In the genomic region with DNA sequence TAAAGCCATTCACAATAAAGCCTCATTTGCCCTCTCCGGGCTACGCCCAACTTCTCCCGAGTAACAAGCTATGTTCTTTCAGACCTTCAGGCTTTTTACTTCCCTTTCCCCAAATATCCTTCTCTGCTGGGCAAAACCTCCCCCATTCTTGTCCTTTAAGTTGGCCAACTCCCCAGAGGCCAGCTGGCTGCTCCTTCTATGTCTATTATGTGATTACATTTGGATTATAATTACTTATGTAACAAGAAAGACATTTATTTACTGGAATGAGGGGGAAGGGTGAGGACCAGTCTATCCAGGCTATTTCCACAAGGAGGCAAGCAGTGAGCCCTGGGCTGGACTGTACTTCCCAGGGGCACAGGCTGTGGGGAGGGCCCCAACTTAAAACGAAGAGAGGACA, we compare ENCODE assay signal across 10 cellular contexts.
A peak's percentile ranks its signal among the peaks of the same experiment; 100 is the strongest.
DNase-seq lines count a peak whose midpoint lies in the region; ATAC-seq and TF ChIP-seq lines count a peak whose summit lies in the region.
"Had no signal": no experiment of that assay in that cellular context is flagged by ENCODE, and none has a peak within 500 bp of the region (broad histone marks: within the 10 kb centered on the region; RNA-seq: fewer than 3 reads in every experiment).

No MANE protein-coding gene starts in this region.

- no peak for TF ChIP-seq POLR2A in IMR-90 (IDR thresholded peaks at IDR 0.05; ENCODE audit: low read depth, low read length)

- peak overlapping the region in 4 of 11 experiments; percentile 6 to 68 (median 41); a peak in 3 of 22 replicates for H3K9ac ChIP-seq in BLaER1 treated with 17β-estradiol and CSF1 and Interleukin-3, amounts not matched to agents 10 nM and 100 nM
- H3K9ac ChIP-seq in IMR-90 (ENCODE audit: low read depth, low read length) (no peak overlapping the region), mucosa of stomach (ENCODE audit: low read length) (peak overlapping the region; percentile 14)

- peaks cover 28% of the 10 kb centered on the region for H3K9me1 ChIP-seq in IMR-90 (ENCODE audit: insufficient read depth, low read length)

- POLR2A ChIA-PET in IMR-90 (lab: Charles Lee; ENCODE audit: unreplicated experiment) = interaction anchor here (0.6 kb wide), 1 partner anchor 1172 kb away, joined by 4 read pairs; no protein-coding TSS in a partner anchor

- H2BK15ac ChIP-seq in IMR-90 (ENCODE audit: low read depth, low read length) = no peak overlapping the region

- H3K4me2 ChIP-seq in BLaER1 treated with 17β-estradiol and CSF1 and Interleukin-3, amounts not matched to agents 10 nM and 100 nM = peak overlapping the region in 9 of 11 experiments; percentile 23 to 94 (median 80); a peak in 17 of 22 replicates
- peak overlapping the region; percentile 12; the same call in 1 of the 2 replicates for H3K4me2 ChIP-seq in IMR-90 (ENCODE audit: low read depth, low read length)

- peak; percentile 43 for ATAC-seq in IMR-90 (ENCODE audit: low read depth)
- no peak for ATAC-seq in HG03432 (IDR thresholded peaks at IDR 0.05; ENCODE audit: unreplicated experiment)
- no peak for ATAC-seq in activated CD8-positive, alpha-beta memory T cell treated with anti-CD3 and anti-CD28 coated beads, Interleukin-2, amount 10 ng/mL, durations not matched to agents 7 days and 5 days

- H3K27ac Mint-ChIP-seq in brain = peak overlapping the region in 4 of 5 experiments; percentile 36 to 81 (median 46)
- H3K27ac Mint-ChIP-seq in activated CD8-positive, alpha-beta memory T cell treated with anti-CD3 and anti-CD28 coated beads, Interleukin-2, amount 10 ng/mL, durations not matched to agents 7 days and 5 days = no peak overlapping the region

- H3K4me1 Mint-ChIP-seq in brain = peaks cover 90% of the 10 kb centered on the region
- peaks cover 9% of the 10 kb centered on the region for H3K4me1 Mint-ChIP-seq in activated CD8-positive, alpha-beta memory T cell treated with anti-CD3 and anti-CD28 coated beads, Interleukin-2, amount 10 ng/mL, durations not matched to agents 7 days and 5 days

- H3K9me3 ChIP-seq in BLaER1 treated with 17β-estradiol and CSF1 and Interleukin-3, amounts not matched to agents 10 nM and 100 nM (replicated peaks in 1 of 11) = no peaks in the 10 kb centered on the region
- H3K9me3 ChIP-seq in IMR-90 (ENCODE audit: control insufficient read depth, insufficient read depth, low read length) (no peaks in the 10 kb centered on the region), mucosa of stomach (ENCODE audit: control insufficient read depth, low read length) (no peaks in the 10 kb centered on the region)
- H3K9me3 ChIP-seq: Caco-2 had no signal

- peak overlapping the region; percentile 69; the same call in 1 of the 2 replicates for H3K23ac ChIP-seq in IMR-90 (ENCODE audit: low read depth, low read length)

- peak overlapping the region; percentile 42 for H3K18ac ChIP-seq in IMR-90 (ENCODE audit: low read depth, low read length)

- H2BK120ac ChIP-seq in IMR-90 (ENCODE audit: low read depth, low read length) = no peak overlapping the region

- H3K4me3 Mint-ChIP-seq in brain = peak overlapping the region in 2 of 5 experiments; percentile 3 to 49
- H3K4me3 Mint-ChIP-seq in activated CD8-positive, alpha-beta memory T cell treated with anti-CD3 and anti-CD28 coated beads, Interleukin-2, amount 10 ng/mL, durations not matched to agents 7 days and 5 days = no peak overlapping the region

- peaks cover 6% of the 10 kb centered on the region for H3K36me3 Mint-ChIP-seq in brain
- H3K36me3 Mint-ChIP-seq in activated CD8-positive, alpha-beta memory T cell treated with anti-CD3 and anti-CD28 coated beads, Interleukin-2, amount 10 ng/mL, durations not matched to agents 7 days and 5 days = no peaks in the 10 kb centered on the region

- peak overlapping the region; percentile 47; the same call in 1 of the 2 replicates for H2AK5ac ChIP-seq in IMR-90 (ENCODE audit: low read depth, low read length)

- H3K27ac ChIP-seq in BLaER1 treated with 17β-estradiol and CSF1 and Interleukin-3, amounts not matched to agents 10 nM and 100 nM = peak overlapping the region in 7 of 11 experiments; percentile 55 to 83 (median 71); a peak in 11 of 22 replicates
- H3K27ac ChIP-seq in IMR-90 (ENCODE audit: insufficient read depth, low read length) = peak overlapping the region; percentile 39; the same call in 1 of the 2 replicates

- peaks cover 31 to 98% (median 48%) of the 10 kb centered on the region in 10 experiments for H3K4me1 ChIP-seq in BLaER1 treated with 17β-estradiol and CSF1 and Interleukin-3, amounts not matched to agents 10 nM and 100 nM
- H3K4me1 ChIP-seq in IMR-90 (ENCODE audit: control insufficient read depth, insufficient read depth, low read length) = peaks cover 13% of the 10 kb centered on the region
- H3K4me1 ChIP-seq in mucosa of stomach (ENCODE audit: control insufficient read depth, insufficient read depth, low read length) = peaks cover 58% of the 10 kb centered on the region

- 0 out of 2 replicates have a peak overlapping the region, but pooled peaks have one; percentile 75 for H3K14ac ChIP-seq in IMR-90 (replicated peaks; ENCODE audit: low read depth, low read length)

- no peaks in the 10 kb centered on the region for H3K27me3 Mint-ChIP-seq in brain
- no peaks in the 10 kb centered on the region for H3K27me3 Mint-ChIP-seq in activated CD8-positive, alpha-beta memory T cell treated with anti-CD3 and anti-CD28 coated beads, Interleukin-2, amount 10 ng/mL, durations not matched to agents 7 days and 5 days

- H3K4ac ChIP-seq in IMR-90 (ENCODE audit: low read depth, low read length) = peak overlapping the region; percentile 32; the same call in 1 of the 2 replicates

- in situ Hi-C loops in IMR-90 (cut with MboI; ENCODE audit: low sequenced_read_pairs) = no loop called here

- peak overlapping the region; percentile 56 for H2AK9ac ChIP-seq in IMR-90 (replicated peaks; ENCODE audit: low read depth, low read length, poor library complexity)

- H3K9me3 Mint-ChIP-seq in brain = no peaks in the 10 kb centered on the region
- no peaks in the 10 kb centered on the region for H3K9me3 Mint-ChIP-seq in activated CD8-positive, alpha-beta memory T cell treated with anti-CD3 and anti-CD28 coated beads, Interleukin-2, amount 10 ng/mL, durations not matched to agents 7 days and 5 days (ENCODE audit: low read depth)

- H2BK20ac ChIP-seq in IMR-90 (ENCODE audit: low read depth, low read length) = no peak overlapping the region

- no peaks in the 10 kb centered on the region for H3K27me3 ChIP-seq in BLaER1 treated with 17β-estradiol and CSF1 and Interleukin-3, amounts not matched to agents 10 nM and 100 nM
- H3K27me3 ChIP-seq in IMR-90 (ENCODE audit: control insufficient read depth, insufficient read depth, low read length) (no peaks in the 10 kb centered on the region), mucosa of stomach (ENCODE audit: control insufficient read depth, insufficient read depth, low read length) (no peaks in the 10 kb centered on the region)

- H2AFZ ChIP-seq in IMR-90 (replicated peaks; ENCODE audit: low read length, poor library complexity) = no peak overlapping the region

- DNase-seq in IMR-90 = no peak
- no peak for DNase-seq in stimulated activated naive CD4-positive, alpha-beta T cell (lab: John Stamatoyannopoulos, UW)
- DNase-seq in kidney tubule cell (ENCODE audit: low spot score) = no peak
- no peak for DNase-seq in activated CD8-positive, alpha-beta memory T cell treated with anti-CD3 and anti-CD28 coated beads, Interleukin-2, amount 10 ng/mL, durations not matched to agents 7 days and 5 days
- DNase-seq: Caco-2, NCI-H1930 had no signal

- no peak overlapping the region for H2BK5ac ChIP-seq in IMR-90 (ENCODE audit: low read depth, low read length, poor library complexity, severe bottlenecking)

- CTCF ChIA-PET in IMR-90 (lab: Yijun Ruan, JAX) = no interaction called here
- CTCF ChIA-PET in activated CD8-positive, alpha-beta memory T cell treated with anti-CD3 and anti-CD28 coated beads, Interleukin-2, amount 10 ng/mL, durations not matched to agents 7 days and 5 days (lab: Charles Lee) = no interaction called here

- peak overlapping the region; percentile 10; the same call in 1 of the 2 replicates for H4K5ac ChIP-seq in IMR-90 (ENCODE audit: low read depth, low read length)

- no peak for TF ChIP-seq RAD21 in IMR-90 (IDR thresholded peaks at IDR 0.05; ENCODE audit: low read length)

- H3K4me3 ChIP-seq in BLaER1 treated with 17β-estradiol and CSF1 and Interleukin-3, amounts not matched to agents 10 nM and 100 nM = peak overlapping the region in 4 of 10 experiments; percentile 33 to 46 (median 37); a peak in 7 of 20 replicates
- H3K4me3 ChIP-seq in IMR-90 (ENCODE audit: insufficient read depth, low read depth, low read length) = no peak overlapping the region
- H3K4me3 ChIP-seq in mucosa of stomach (ENCODE audit: low read length) = no peak overlapping the region

- H3K79me1 ChIP-seq in IMR-90 (ENCODE audit: low read depth in 1 of 2, low read length in 2 of 2) = peaks cover 39 to 66% of the 10 kb centered on the region in 2 experiments

- H4K20me1 ChIP-seq in BLaER1 treated with 17β-estradiol and CSF1 and Interleukin-3, amounts not matched to agents 10 nM and 100 nM = peaks cover 4 to 83% (median 20%) of the 10 kb centered on the region in 11 experiments; a peak in 14 of 22 replicates
- peaks cover 36% of the 10 kb centered on the region; the same call in 1 of the 2 replicates for H4K20me1 ChIP-seq in IMR-90 (ENCODE audit: insufficient read depth, low read length)

- no CpG with 5 or more reads among the region's 4 CpGs for WGBS in IMR-90 (ENCODE audit: extremely low coverage in 2 of 2, insufficient read length in 1 of 2), 2 experiments

- intact Hi-C loops in IMR-90 (cut with micrococcal nuclease) = no loop called here

- no TSS peak for BruUV-seq in IMR-90 (replicated peaks; lab: Mats Ljungman, UMichigan)

- H4K91ac ChIP-seq in IMR-90 (ENCODE audit: insufficient read depth, low read depth, low read length) = no peak overlapping the region

- no peak overlapping the region; a peak in 1 of 4 replicates for H4K8ac ChIP-seq in IMR-90 (ENCODE audit: low read depth in 2 of 2, low read length in 2 of 2)

- TF ChIP-seq CTCF in IMR-90 (conservative IDR thresholded peaks at IDR 0.05; ENCODE audit: low read depth, low read length) (no peak), brain (conservative IDR thresholded peaks at IDR 0.05) (no peak)

- H3K36me3 ChIP-seq in BLaER1 treated with 17β-estradiol and CSF1 and Interleukin-3, amounts not matched to agents 10 nM and 100 nM = peaks cover 0 to 9% (median 0%) of the 10 kb centered on the region in 11 experiments; a peak in 2 of 22 replicates
- H3K36me3 ChIP-seq in IMR-90 (ENCODE audit: control insufficient read depth, insufficient read depth, low read length) (no peaks in the 10 kb centered on the region), mucosa of stomach (ENCODE audit: control insufficient read depth, insufficient read depth, low read length) (no peaks in the 10 kb centered on the region)

- H3K56ac ChIP-seq in IMR-90 (ENCODE audit: extremely low read depth, insufficient read depth, low read length) = no peak overlapping the region

- dilution Hi-C loops in IMR-90 (cut with HindIII; ENCODE audit: low sequenced_read_pairs, unreplicated experiment) = no loop called here

TF ChIP-seq in IMR-90, 13 proteins besides CTCF, POLR2A, EP300 and RAD21 (continues in another document):
- TF ChIP-seq SMC3 (IDR thresholded peaks at IDR 0.05; ENCODE audit: low read depth, low read length) (no peak), MAZ (IDR thresholded peaks at IDR 0.05; ENCODE audit: borderline replicate concordance, low read depth, low read length) (no peak), MAFK (IDR thresholded peaks at IDR 0.05; ENCODE audit: low read depth, low read length) (no peak), NFE2L2 (IDR thresholded peaks at IDR 0.05; ENCODE audit: low read depth, low read length) (no peak)
